In genomic region chr11:6755953-6756347, GRCh38 we compare ENCODE assay signal across 10 cellular contexts. TPM values are rescaled to one million over a fixed set of nuclear protein-coding genes. Genes with fewer than 3 reads are reported as not detected.
"Had no signal": no experiment of that assay in that cellular context is flagged by ENCODE, and none has a peak within 500 bp of the region (broad histone marks: within the 10 kb centered on the region; RNA-seq: fewer than 3 reads in every experiment).

No MANE protein-coding gene starts in this region.

- H3K4me1 ChIP-seq: HAP-1 had no signal

- H3K9ac ChIP-seq: GM23248 had no signal

- H3K4me3 Mint-ChIP-seq: HFFc6 had no signal

- H3K27ac Mint-ChIP-seq: HFFc6 had no signal

- H3K9me3 Mint-ChIP-seq: HFFc6 had no signal

- H3K36me3 ChIP-seq: HAP-1 had no signal

- H2AFZ ChIP-seq: GM23248 had no signal

- H3K27ac ChIP-seq: GM23248, HL-60 had no signal

- DNase-seq: GOT3 had no signal

- H3K9me3 ChIP-seq: HAP-1 had no signal

- H3K4me3 ChIP-seq: GM23248, HAP-1, K562 had no signal

RNA-seq across cellular contexts. Expression of gene OR2AG2, which starts 15.8 kb away (rescaled TPM):
- total RNA-seq: HT1080 had no signal
- polyA plus RNA-seq: GM23248 had no signal

RNA-seq across cellular contexts. Expression of gene OR2AG1, which starts 26.9 kb away (rescaled TPM):
- total RNA-seq: GM23248, H4, H7, HFFc6, HT1080, IMR-90, K562 had no signal
- polyA plus RNA-seq: GM23248, IMR-90 had no signal

RNA-seq across cellular contexts. Expression of gene OR6A2, which starts 43.5 kb away (rescaled TPM):
- total RNA-seq: GM23248, HT1080 had no signal
- polyA plus RNA-seq: GM23248 had no signal
